1 cellular context compared by ENCODE assay signal in genomic region chr17:74780443-74781238, GRCh38.
TF ChIP-seq lines count a peak whose summit lies in the region.

No MANE protein-coding gene starts in this region.

TF ChIP-seq in HepG2, 621 proteins besides CTCF, POLR2A, EP300 and RAD21 (continued from another document and continues in another):
- TF ChIP-seq SNAPC4 (CRISPR knock-in tag; IDR thresholded peaks at IDR 0.05) = no peak
- TF ChIP-seq NFRKB (IDR thresholded peaks at IDR 0.05) = no peak
- no peak; the same call in 1 of the 2 replicates for TF ChIP-seq ZNF605 (CRISPR knock-in tag; IDR thresholded peaks at IDR 0.05)
- TF ChIP-seq ZBED4 (CRISPR knock-in tag; IDR thresholded peaks at IDR 0.05; ENCODE audit: borderline replicate concordance) = no peak
- no peak for TF ChIP-seq ZNF232 (CRISPR knock-in tag; IDR thresholded peaks at IDR 0.05; ENCODE audit: borderline replicate concordance)
- no peak for TF ChIP-seq MEF2D (CRISPR knock-in tag; IDR thresholded peaks at IDR 0.05)
- TF ChIP-seq ZNF296 (CRISPR knock-in tag; conservative IDR thresholded peaks at IDR 0.05) = no peak
- TF ChIP-seq ZNF768 (CRISPR knock-in tag; IDR thresholded peaks at IDR 0.05) = no peak
- TF ChIP-seq ZNF136 (CRISPR knock-in tag; IDR thresholded peaks at IDR 0.05; ENCODE audit: low read depth) = no peak
- no peak for TF ChIP-seq AGO2 (optimal IDR thresholded peaks at IDR 0.05; ENCODE audit: low read depth, low read length)
- TF ChIP-seq ZNF337 (CRISPR knock-in tag; IDR thresholded peaks at IDR 0.05; ENCODE audit: borderline replicate concordance, low read depth) = no peak
- TF ChIP-seq ZFP1 (CRISPR knock-in tag; IDR thresholded peaks at IDR 0.05) = peak; percentile 73; the same call in 1 of the 2 replicates
- TF ChIP-seq ZNF205 (CRISPR knock-in tag; IDR thresholded peaks at IDR 0.05) = no peak
- TF ChIP-seq ZNF792 (CRISPR knock-in tag; IDR thresholded peaks at IDR 0.05) = 0 out of 2 replicates have a peak, but pooled peaks have one; percentile 38
- no peak for TF ChIP-seq ZNF788 (CRISPR knock-in tag; IDR thresholded peaks at IDR 0.05; ENCODE audit: borderline replicate concordance)
- no peak for TF ChIP-seq ATM (IDR thresholded peaks at IDR 0.05; ENCODE audit: borderline replicate concordance)
- TF ChIP-seq ZNF878 (CRISPR knock-in tag; IDR thresholded peaks at IDR 0.05) = no peak
- no peak for TF ChIP-seq ZNF12 (CRISPR knock-in tag; IDR thresholded peaks at IDR 0.05)
- TF ChIP-seq THRA (CRISPR knock-in tag; IDR thresholded peaks at IDR 0.05; ENCODE audit: borderline replicate concordance) = no peak
- no peak for TF ChIP-seq ZNF660 (CRISPR knock-in tag; IDR thresholded peaks at IDR 0.05; ENCODE audit: borderline replicate concordance, low read depth)
- no peak for TF ChIP-seq GMEB1 (CRISPR knock-in tag; IDR thresholded peaks at IDR 0.05; ENCODE audit: borderline replicate concordance)
- TF ChIP-seq ZXDC (CRISPR knock-in tag; IDR thresholded peaks at IDR 0.05) = 0 out of 2 replicates have a peak, but pooled peaks have one; percentile 33
- no peak for TF ChIP-seq ZBTB49 (CRISPR knock-in tag; IDR thresholded peaks at IDR 0.05; ENCODE audit: borderline replicate concordance)
- TF ChIP-seq ZNF703 (CRISPR knock-in tag; IDR thresholded peaks at IDR 0.05; ENCODE audit: borderline replicate concordance) = no peak
- no peak for TF ChIP-seq ZNF75D (CRISPR knock-in tag; IDR thresholded peaks at IDR 0.05; ENCODE audit: borderline replicate concordance)
- TF ChIP-seq ZSCAN29 (CRISPR knock-in tag; conservative IDR thresholded peaks at IDR 0.05) = no peak
- no peak for TF ChIP-seq ZNF577 (CRISPR knock-in tag; IDR thresholded peaks at IDR 0.05; ENCODE audit: borderline replicate concordance, low read depth)
- TF ChIP-seq SNAPC5 (CRISPR knock-in tag; IDR thresholded peaks at IDR 0.05; ENCODE audit: borderline replicate concordance) = no peak
- no peak for TF ChIP-seq POLR2AphosphoS2 (IDR thresholded peaks at IDR 0.05; ENCODE audit: low read depth, low read length)
- no peak for TF ChIP-seq IRF1 (CRISPR knock-in tag; IDR thresholded peaks at IDR 0.05; ENCODE audit: low read depth)
- TF ChIP-seq HINFP (CRISPR knock-in tag; IDR thresholded peaks at IDR 0.05; ENCODE audit: low read depth) = no peak
- TF ChIP-seq SCMH1 (CRISPR knock-in tag; IDR thresholded peaks at IDR 0.05; ENCODE audit: borderline replicate concordance) = no peak
- no peak for TF ChIP-seq ZNF513 (CRISPR knock-in tag; conservative IDR thresholded peaks at IDR 0.05)
- no peak for TF ChIP-seq PHF20 (CRISPR knock-in tag; IDR thresholded peaks at IDR 0.05)
- TF ChIP-seq ZNF34 (CRISPR knock-in tag; IDR thresholded peaks at IDR 0.05; ENCODE audit: borderline replicate concordance) = no peak
- no peak for TF ChIP-seq ZFYVE20 (CRISPR knock-in tag; IDR thresholded peaks at IDR 0.05; ENCODE audit: borderline replicate concordance, low read depth)
